In genomic region chr3:33202581-33203457, GRCh38 we compare ENCODE assay signal across 18 cellular contexts. TPM values are rescaled to one million over a fixed set of nuclear protein-coding genes. Genes with fewer than 3 reads are reported as not detected.
DNase-seq lines count a peak whose midpoint lies in the region; ATAC-seq and TF ChIP-seq lines count a peak whose summit lies in the region.
"Had no signal": no experiment of that assay in that cellular context is flagged by ENCODE, and none has a peak within 500 bp of the region (broad histone marks: within the 10 kb centered on the region; RNA-seq: fewer than 3 reads in every experiment).

No MANE protein-coding gene starts in this region.

- H3K9me3 ChIP-seq in NT2/D1 (ENCODE audit: insufficient read depth, low read length), result no peaks in the 10 kb centered on the region
- no peaks in the 10 kb centered on the region for H3K9me3 ChIP-seq in mucosa of descending colon
- no peaks in the 10 kb centered on the region for H3K9me3 ChIP-seq in thoracic aorta
- H3K9me3 ChIP-seq: suprapubic skin had no signal

- peaks cover 16% of the 10 kb centered on the region for H3K36me3 Mint-ChIP-seq in chondrocyte (ENCODE audit: low read depth)
- H3K36me3 Mint-ChIP-seq: activated naive CD8-positive, alpha-beta T cell treated with anti-CD3 and anti-CD28 coated beads, Interleukin-2, amount 10 ng/mL, durations not matched to agents 7 days and 5 days; IgD-negative memory B cell; T-cell had no signal

- peak; percentile 74 for ATAC-seq in mucosa of descending colon
- peak; percentile 32 for ATAC-seq in thoracic aorta (ENCODE audit: insufficient number of reproducible peaks, low FRiP score, low read depth)
- no peak for ATAC-seq in HG03469 (IDR thresholded peaks at IDR 0.05; ENCODE audit: unreplicated experiment)
- ATAC-seq: activated CD8-positive, alpha-beta T cell treated with anti-CD3 and anti-CD28 coated beads, Interleukin-2, amount 10 ng/mL, durations not matched to agents 7 days and 5 days; T-cell had no signal

- DNase-seq in NT2/D1 (ENCODE audit: low read depth, low spot score) (peak; percentile 6), chondrocyte (ENCODE audit: low spot score) (no peak), mucosa of descending colon (peak in 2 of 3 donors; percentile 25 to 30), thoracic aorta (ENCODE audit: low spot score) (no peak), DMS153 (lab: John Stamatoyannopoulos, UW) (no peak)
- DNase-seq in activated CD4-positive, alpha-beta T cell treated with anti-CD3 and anti-CD28 coated beads, Interleukin-2, amount 50 U/mL, for 48 hours, result no peak
- DNase-seq: activated CD8-positive, alpha-beta T cell treated with anti-CD3 and anti-CD28 coated beads, Interleukin-2, amount 10 ng/mL, durations not matched to agents 7 days and 5 days; activated naive CD8-positive, alpha-beta T cell treated with anti-CD3 and anti-CD28 coated beads, Interleukin-2, amount 10 ng/mL, durations not matched to agents 7 days and 5 days; caudate nucleus; MV-4-11; T-cell; WERI-Rb-1 had no signal

- no peaks in the 10 kb centered on the region for H3K36me3 ChIP-seq in NT2/D1 (ENCODE audit: insufficient read depth, insufficient read length, low read length)
- H3K36me3 ChIP-seq in mucosa of descending colon (ENCODE audit: low read depth), result no peaks in the 10 kb centered on the region
- peaks cover 13% of the 10 kb centered on the region for H3K36me3 ChIP-seq in thoracic aorta
- H3K36me3 ChIP-seq: suprapubic skin, WERI-Rb-1 had no signal

- H3K4me3 ChIP-seq in NT2/D1 (ENCODE audit: insufficient read length, low read depth), result no peak overlapping the region
- no peak overlapping the region for H3K4me3 ChIP-seq in mucosa of descending colon
- H3K4me3 ChIP-seq in thoracic aorta, result peak overlapping the region; percentile 10
- H3K4me3 ChIP-seq: suprapubic skin had no signal

- no peaks in the 10 kb centered on the region for H3K27me3 ChIP-seq in NT2/D1 (ENCODE audit: insufficient read depth, insufficient read length)
- H3K27me3 ChIP-seq in thoracic aorta (replicated peaks; ENCODE audit: insufficient read depth), result no peaks in the 10 kb centered on the region
- H3K27me3 ChIP-seq: suprapubic skin had no signal

- peak overlapping the region; percentile 99 for H3K27ac Mint-ChIP-seq in chondrocyte (ENCODE audit: unreplicated experiment)
- H3K27ac Mint-ChIP-seq: activated CD8-positive, alpha-beta T cell treated with anti-CD3 and anti-CD28 coated beads, Interleukin-2, amount 10 ng/mL, durations not matched to agents 7 days and 5 days; activated naive CD8-positive, alpha-beta T cell treated with anti-CD3 and anti-CD28 coated beads, Interleukin-2, amount 10 ng/mL, durations not matched to agents 7 days and 5 days; activated T-helper 1 cell treated with anti-CD3 and anti-CD28 coated beads, Interleukin-12 subunit alpha, Interleukin-12 subunit beta, Interleukin-2, Interleukin-4 antibody, amounts not matched to agents 30 ng/mL and 10 ng/mL and 1 ng/mL, durations not matched to agents 14 hours and 24 hours and 36 hours; nephron; T-cell had no signal

- peak overlapping the region; percentile 38 for H3K4me3 Mint-ChIP-seq in chondrocyte (ENCODE audit: unreplicated experiment)
- H3K4me3 Mint-ChIP-seq: activated CD8-positive, alpha-beta T cell treated with anti-CD3 and anti-CD28 coated beads, Interleukin-2, amount 10 ng/mL, durations not matched to agents 7 days and 5 days; activated naive CD8-positive, alpha-beta T cell treated with anti-CD3 and anti-CD28 coated beads, Interleukin-2, amount 10 ng/mL, durations not matched to agents 7 days and 5 days; activated T-helper 1 cell treated with anti-CD3 and anti-CD28 coated beads, Interleukin-12 subunit alpha, Interleukin-12 subunit beta, Interleukin-2, Interleukin-4 antibody, amounts not matched to agents 30 ng/mL and 10 ng/mL and 1 ng/mL, durations not matched to agents 14 hours and 24 hours and 36 hours; nephron; T-cell had no signal

- no peaks in the 10 kb centered on the region for H3K27me3 Mint-ChIP-seq in chondrocyte (ENCODE audit: low read depth)

- intact Hi-C loops in mucosa of descending colon (cut with DNase I, micrococcal nuclease), result no loop called here

- H3K27ac ChIP-seq in thoracic aorta, result peak overlapping the region; percentile 92 to 94
- H3K27ac ChIP-seq: RWPE1, suprapubic skin, WERI-Rb-1 had no signal

- no peak overlapping the region for H3K9ac ChIP-seq in NT2/D1 (ENCODE audit: insufficient read length, low read depth)

- H3K4me1 Mint-ChIP-seq in chondrocyte (ENCODE audit: low read depth), result peaks cover 28% of the 10 kb centered on the region
- H3K4me1 Mint-ChIP-seq: activated naive CD8-positive, alpha-beta T cell treated with anti-CD3 and anti-CD28 coated beads, Interleukin-2, amount 10 ng/mL, durations not matched to agents 7 days and 5 days; IgD-negative memory B cell; nephron; T-cell had no signal

- TF ChIP-seq CTCF in chondrocyte (IDR thresholded peaks at IDR 0.05), result no peak
- no peak for TF ChIP-seq CTCF in mucosa of descending colon (IDR thresholded peaks at IDR 0.05)
- no peak for TF ChIP-seq CTCF in thoracic aorta (IDR thresholded peaks at IDR 0.05)

- no peaks in the 10 kb centered on the region for H3K4me1 ChIP-seq in NT2/D1 (ENCODE audit: insufficient read depth, insufficient read length)
- H3K4me1 ChIP-seq in mucosa of descending colon (ENCODE audit: low read depth), result no peaks in the 10 kb centered on the region
- H3K4me1 ChIP-seq in thoracic aorta (ENCODE audit: control insufficient read depth in 1 of 2, low read depth in 2 of 2), result peaks cover 26 to 47% of the 10 kb centered on the region in 2 donors
- H3K4me1 ChIP-seq: suprapubic skin had no signal

- no peaks in the 10 kb centered on the region for H3K9me3 Mint-ChIP-seq in chondrocyte (ENCODE audit: low read depth)
- H3K9me3 Mint-ChIP-seq: activated naive CD8-positive, alpha-beta T cell treated with anti-CD3 and anti-CD28 coated beads, Interleukin-2, amount 10 ng/mL, durations not matched to agents 7 days and 5 days; activated T-helper 1 cell treated with anti-CD3 and anti-CD28 coated beads, Interleukin-12 subunit alpha, Interleukin-12 subunit beta, Interleukin-2, Interleukin-4 antibody, amounts not matched to agents 30 ng/mL and 10 ng/mL and 1 ng/mL, durations not matched to agents 14 hours and 24 hours and 36 hours; nephron; T-cell had no signal

RNA-seq across cellular contexts. Expression of gene SUSD5, which starts 15.8 kb away (rescaled TPM):
- total RNA-seq in chondrocyte, result 38.5 to 55.6 TPM (median 51.8 TPM) in 3 replicates
- total RNA-seq in mucosa of descending colon, result 1 to 10 TPM in 1 of 3 donors, under 1 TPM in 2; 0.20 to 1.8 (median 0.60) TPM
- 100 to 1,000 TPM; 259 to 273 TPM for total RNA-seq in thoracic aorta
- total RNA-seq: activated CD8-positive, alpha-beta T cell treated with anti-CD3 and anti-CD28 coated beads, Interleukin-2, amount 10 ng/mL, durations not matched to agents 7 days and 5 days; activated naive CD8-positive, alpha-beta T cell treated with anti-CD3 and anti-CD28 coated beads, Interleukin-2, amount 10 ng/mL, durations not matched to agents 7 days and 5 days; activated T-helper 1 cell treated with anti-CD3 and anti-CD28 coated beads, Interleukin-12 subunit alpha, Interleukin-12 subunit beta, Interleukin-2, Interleukin-4 antibody, amounts not matched to agents 30 ng/mL and 10 ng/mL and 1 ng/mL, durations not matched to agents 14 hours and 24 hours and 36 hours; T-cell had no signal

Comparison
In these comparisons a context has a peak if more than half of its experiments do, and no peak if none do; other contexts are left out.
1. DNase-seq: peak in NT2/D1 (single experiment) and mucosa of descending colon (2 of 3); none in chondrocyte (single experiment), thoracic aorta (single experiment), DMS153 (single experiment) and activated CD4-positive, alpha-beta T cell treated with anti-CD3 and anti-CD28 coated beads, Interleukin-2, amount 50 U/mL, for 48 hours (0 of 2).
2. RNA of gene SUSD5, which starts 15.8 kb away (total RNA-seq): 259 to 273 TPM in thoracic aorta and 38.5 to 55.6 TPM in chondrocyte; 0.20 to 1.8 TPM in mucosa of descending colon; every median in the first group is over 10 times any median in the second.